In genomic region chr5:163104496-163104895, GRCh38 we compare ENCODE assay signal across 17 cellular contexts.
DNase-seq lines count a peak whose midpoint lies in the region; ATAC-seq, FAIRE-seq and TF ChIP-seq lines count a peak whose summit lies in the region.
"Had no signal": no experiment of that assay in that cellular context is flagged by ENCODE, and none has a peak within 500 bp of the region (broad histone marks: within the 10 kb centered on the region; RNA-seq: fewer than 3 reads in every experiment).

No MANE protein-coding gene starts in this region.

- H3K9ac ChIP-seq in kidney (ENCODE audit: low read length in 2 of 2) = no peak overlapping the region

- no peaks in the 10 kb centered on the region for H3K4me1 Mint-ChIP-seq in endothelial cell (ENCODE audit: unreplicated experiment)
- H3K4me1 Mint-ChIP-seq in activated T-cell treated with anti-CD3 and anti-CD28 coated beads, Interleukin-2, amount 50 U/mL, for 4 hours (ENCODE audit: low read depth) = no peaks in the 10 kb centered on the region
- H3K4me1 Mint-ChIP-seq: B cell; stimulated activated naive B cell treated with anti-CD40 and anti-IgM and Interleukin-4, amounts not matched to agents 10 μg/mL and 1 μg/mL and 100 μg/mL, for 72 hours had no signal

- H3K4me3 ChIP-seq in A673 (ENCODE audit: low read depth, low read length, poor library complexity, severe bottlenecking) (no peak overlapping the region), MG63 (no peak overlapping the region), kidney (ENCODE audit: low read length in 2 of 2) (no peak overlapping the region)
- H3K4me3 ChIP-seq: breast epithelium, gastroesophageal sphincter, right atrium auricular region, uterus had no signal

- intact Hi-C loops in A673 (cut with micrococcal nuclease; ENCODE audit: unreplicated experiment) (no loop called here), kidney (cut with DNase I) (no loop called here)

- H3K4me3 Mint-ChIP-seq in endothelial cell (ENCODE audit: unreplicated experiment) = no peak overlapping the region
- H3K4me3 Mint-ChIP-seq in activated T-cell treated with anti-CD3 and anti-CD28 coated beads, Interleukin-2, amount 50 U/mL, for 4 hours = no peak overlapping the region
- H3K4me3 Mint-ChIP-seq: B cell; stimulated activated naive B cell treated with anti-CD40 and anti-IgM and Interleukin-4, amounts not matched to agents 10 μg/mL and 1 μg/mL and 100 μg/mL, for 72 hours; T-helper 2 cell treated with Interferon-gamma antibody and Interleukin-4, amounts not matched to agents 5 μg/mL and 100 μg/mL, for 36 hours had no signal

- H3K9me3 Mint-ChIP-seq in endothelial cell (ENCODE audit: unreplicated experiment) = no peaks in the 10 kb centered on the region
- peaks cover 12% of the 10 kb centered on the region for H3K9me3 Mint-ChIP-seq in activated T-cell treated with anti-CD3 and anti-CD28 coated beads, Interleukin-2, amount 50 U/mL, for 4 hours

- CTCF ChIA-PET in A673 (lab: Charles Lee) = no interaction called here

- ATAC-seq in activated T-cell treated with anti-CD3 and anti-CD28 coated beads, Interleukin-2, amount 50 U/mL, for 4 hours = no peak
- ATAC-seq: gastroesophageal sphincter; stimulated activated naive B cell treated with anti-CD40 and anti-IgM and Interleukin-4, amounts not matched to agents 10 μg/mL and 1 μg/mL and 100 μg/mL, for 72 hours had no signal

- H3K27ac Mint-ChIP-seq in endothelial cell (ENCODE audit: unreplicated experiment) = no peak overlapping the region
- H3K27ac Mint-ChIP-seq: B cell; stimulated activated naive B cell treated with anti-CD40 and anti-IgM and Interleukin-4, amounts not matched to agents 10 μg/mL and 1 μg/mL and 100 μg/mL, for 72 hours; T-helper 2 cell treated with Interferon-gamma antibody and Interleukin-4, amounts not matched to agents 5 μg/mL and 100 μg/mL, for 36 hours had no signal

- no TSS peak for BruUV-seq in A673 (replicated peaks; lab: Mats Ljungman, UMichigan)

- H3K27me3 Mint-ChIP-seq in endothelial cell (ENCODE audit: unreplicated experiment) = no peaks in the 10 kb centered on the region
- no peaks in the 10 kb centered on the region for H3K27me3 Mint-ChIP-seq in activated T-cell treated with anti-CD3 and anti-CD28 coated beads, Interleukin-2, amount 50 U/mL, for 4 hours (ENCODE audit: low read depth)
- H3K27me3 Mint-ChIP-seq: B cell; stimulated activated naive B cell treated with anti-CD40 and anti-IgM and Interleukin-4, amounts not matched to agents 10 μg/mL and 1 μg/mL and 100 μg/mL, for 72 hours had no signal

- no peaks in the 10 kb centered on the region for H3K9me3 ChIP-seq in A673 (ENCODE audit: low read depth, low read length, poor library complexity, severe bottlenecking)
- H3K9me3 ChIP-seq in MG63 = no peaks in the 10 kb centered on the region
- H3K9me3 ChIP-seq in kidney (ENCODE audit: control insufficient read depth in 1 of 2, low read length in 2 of 2) = no peaks in the 10 kb centered on the region
- H3K9me3 ChIP-seq: breast epithelium, gastroesophageal sphincter, right atrium auricular region, uterus had no signal

- no peak for FAIRE-seq in kidney (lab: Jason Lieb, UNC)

- DNase-seq in A673 (ENCODE audit: low spot score) (peak; percentile 2), MG63 (peak; percentile 9), endothelial cell (ENCODE audit: low spot score) (peak; percentile 44), kidney (no peak), NCI-H526 treated with DMSO at 0.1 percent for 48 hours (lab: John Stamatoyannopoulos, UW) (no peak), pons (ENCODE audit: low spot score) (no peak)
- no peak for DNase-seq in activated T-cell treated with anti-CD3 and anti-CD28 coated beads, Interleukin-2, amount 50 U/mL, for 4 hours
- DNase-seq: activated naive CD4-positive, alpha-beta T cell; stimulated activated CD4-positive, alpha-beta T cell treated with anti-CD3 and anti-CD28 coated beads, Interleukin-4, amount 100 ng/mL, for 1 hour; stimulated activated naive B cell treated with anti-CD40 and anti-IgM and Interleukin-4, amounts not matched to agents 10 μg/mL and 1 μg/mL and 100 μg/mL, for 72 hours; uterus had no signal

- H3K27me3 ChIP-seq in A673 (replicated peaks; ENCODE audit: insufficient read depth, low read depth, low read length, poor library complexity) (no peaks in the 10 kb centered on the region), MG63 (peaks cover 5% of the 10 kb centered on the region)
- H3K27me3 ChIP-seq: breast epithelium, gastroesophageal sphincter, right atrium auricular region, uterus had no signal

- no peaks in the 10 kb centered on the region for H3K36me3 Mint-ChIP-seq in endothelial cell (ENCODE audit: low read depth, unreplicated experiment)
- no peaks in the 10 kb centered on the region for H3K36me3 Mint-ChIP-seq in activated T-cell treated with anti-CD3 and anti-CD28 coated beads, Interleukin-2, amount 50 U/mL, for 4 hours (ENCODE audit: insufficient read depth)
- H3K36me3 Mint-ChIP-seq: stimulated activated naive B cell treated with anti-CD40 and anti-IgM and Interleukin-4, amounts not matched to agents 10 μg/mL and 1 μg/mL and 100 μg/mL, for 72 hours had no signal

- peak; percentile 45 for TF ChIP-seq CTCF in A673 (conservative IDR thresholded peaks at IDR 0.05; ENCODE audit: low read depth, low read length)
- TF ChIP-seq CTCF in GM12874 (IDR thresholded peaks at IDR 0.05; ENCODE audit: insufficient read depth, low read depth, low read length) = peak; percentile 35; the same call in 1 of the 2 replicates
- peak; percentile 60 for TF ChIP-seq CTCF in endothelial cell (IDR thresholded peaks at IDR 0.05; ENCODE audit: unreplicated experiment)
- no peak for TF ChIP-seq CTCF in kidney (IDR thresholded peaks at IDR 0.05; ENCODE audit: borderline replicate concordance, extremely low read depth, insufficient read depth)

- POLR2A ChIA-PET in A673 (lab: Charles Lee; ENCODE audit: low non-redundant PET) = no interaction called here

- H3K4me1 ChIP-seq in A673 (ENCODE audit: insufficient read depth, low read length, poor library complexity, severe bottlenecking) (no peaks in the 10 kb centered on the region), kidney (ENCODE audit: control insufficient read depth in 1 of 2, insufficient read depth in 1 of 2, low read depth in 1 of 2, low read length in 2 of 2) (no peaks in the 10 kb centered on the region)
- H3K4me1 ChIP-seq: breast epithelium, gastroesophageal sphincter, right atrium auricular region, uterus had no signal

- no peak overlapping the region for H3K27ac ChIP-seq in A673 (ENCODE audit: low read depth, low read length, poor library complexity, severe bottlenecking)
- no peak overlapping the region for H3K27ac ChIP-seq in kidney (ENCODE audit: low read depth in 2 of 2, low read length in 2 of 2)
- H3K27ac ChIP-seq: breast epithelium, gastroesophageal sphincter, right atrium auricular region, uterus had no signal

- H3K36me3 ChIP-seq in A673 (ENCODE audit: insufficient read depth, low read length, poor library complexity, severe bottlenecking) (no peaks in the 10 kb centered on the region), MG63 (no peaks in the 10 kb centered on the region), kidney (ENCODE audit: control insufficient read depth in 1 of 2, insufficient read depth in 2 of 2, low read length in 2 of 2) (no peaks in the 10 kb centered on the region)
- H3K36me3 ChIP-seq: breast epithelium, gastroesophageal sphincter, right atrium auricular region had no signal

Comparison
In these comparisons a context has a peak if more than half of its experiments do, and no peak if none do; other contexts are left out.
1. DNase-seq: peak in A673 (single experiment), MG63 (single experiment) and endothelial cell (single experiment); none in kidney (single experiment), activated T-cell treated with anti-CD3 and anti-CD28 coated beads, Interleukin-2, amount 50 U/mL, for 4 hours (single experiment), NCI-H526 treated with DMSO at 0.1 percent for 48 hours (single experiment) and pons (single experiment).